Comparison of ENCODE assay signal across 12 cellular contexts in genomic region chr9:124735121-124735520, GRCh38. TPM values are rescaled to one million over a fixed set of nuclear protein-coding genes. Genes with fewer than 3 reads are reported as not detected.
DNase-seq lines count a peak whose midpoint lies in the region; ATAC-seq, FAIRE-seq and TF ChIP-seq lines count a peak whose summit lies in the region.
"Had no signal": no experiment of that assay in that cellular context is flagged by ENCODE, and none has a peak within 500 bp of the region (broad histone marks: within the 10 kb centered on the region; RNA-seq: fewer than 3 reads in every experiment).

No MANE protein-coding gene starts in this region.

- H2AK5ac ChIP-seq in H1 (ENCODE audit: low read depth, low read length) = no peak overlapping the region

- DNase-seq in GM23338 (ENCODE audit: low spot score) = peak; percentile 47
- DNase-seq in NCI-H226 = peak; percentile 44
- DNase-seq in H1 (ENCODE audit: low read depth in 1 of 2, low spot score in 2 of 2) = no peak
- DNase-seq in osteocyte (ENCODE audit: extremely low spot score, unreplicated experiment) = no peak
- no peak for DNase-seq in substantia nigra (lab: John Stamatoyannopoulos, UW)
- DNase-seq in NK-92 treated with Interleukin-12 subunit alpha and Interleukin-12 subunit beta, amount 100 ng/mL, for 24 hours (lab: John Stamatoyannopoulos, UW) = no peak
- DNase-seq in activated CD4-positive, alpha-beta T cell treated with anti-CD3 and anti-CD28 coated beads, Interleukin-2, amount 10 ng/mL, durations not matched to agents 7 days and 5 days = no peak
- DNase-seq: activated B cell treated with CpG ODN at 0.5 μM for 24 hours, GF-D8, left ventricle myocardium inferior, NCI-H2227 treated with DMSO at 0.1 percent for 48 hours, upper lobe of left lung had no signal

- H3K23me2 ChIP-seq in H1 (ENCODE audit: low read depth, low read length) = no peaks in the 10 kb centered on the region

- H4K8ac ChIP-seq in H1 (ENCODE audit: extremely low read depth, insufficient read depth, low read length) = no peak overlapping the region

- no peak for TF ChIP-seq RAD21 in H1 (IDR thresholded peaks at IDR 0.05 in 1 of 2, conservative IDR thresholded peaks at IDR 0.05 in 1 of 2; ENCODE audit: low read depth in 2 of 2, low read length in 2 of 2)

- H3K4me1 ChIP-seq in GM23338 (ENCODE audit: insufficient read depth) = peaks cover 22% of the 10 kb centered on the region
- peaks cover 6 to 19% (median 9%) of the 10 kb centered on the region in 4 experiments; a peak in 6 of 7 replicates for H3K4me1 ChIP-seq in H1 (replicated peaks in 1 of 4; ENCODE audit: control insufficient read depth in 3 of 4, insufficient read depth in 4 of 4, low read length in 3 of 4)

- H3K36me3 Mint-ChIP-seq in GM23338 (ENCODE audit: low read depth) (peaks cover 50% of the 10 kb centered on the region), osteocyte (ENCODE audit: unreplicated experiment) (peaks cover 11% of the 10 kb centered on the region)
- H3K36me3 Mint-ChIP-seq in activated CD4-positive, alpha-beta T cell treated with anti-CD3 and anti-CD28 coated beads, Interleukin-2, amount 10 ng/mL, durations not matched to agents 7 days and 5 days (ENCODE audit: low read depth) = no peaks in the 10 kb centered on the region

- H3K27me3 Mint-ChIP-seq in GM23338 (ENCODE audit: insufficient read depth, low read depth, poor library complexity) (peaks cover 4% of the 10 kb centered on the region), osteocyte (ENCODE audit: unreplicated experiment) (no peaks in the 10 kb centered on the region)
- H3K27me3 Mint-ChIP-seq in activated CD4-positive, alpha-beta T cell treated with anti-CD3 and anti-CD28 coated beads, Interleukin-2, amount 10 ng/mL, durations not matched to agents 7 days and 5 days = peaks cover 2% of the 10 kb centered on the region
- H3K27me3 Mint-ChIP-seq: activated B cell treated with CpG ODN at 0.5 μM for 24 hours had no signal

- no peaks in the 10 kb centered on the region for H3K9me3 ChIP-seq in H1 (ENCODE audit: insufficient read depth in 2 of 2, low read depth in 1 of 2, low read length in 1 of 2)
- H3K9me3 ChIP-seq: left ventricle myocardium inferior, upper lobe of left lung had no signal

- peak overlapping the region; percentile 27; the same call in 1 of the 2 replicates for H3K18ac ChIP-seq in H1 (ENCODE audit: extremely low read depth, low read length)

- H2BK5ac ChIP-seq in H1 (ENCODE audit: low read depth, low read length) = peak overlapping the region; percentile 77; the same call in 1 of the 2 replicates

- POLR2A ChIA-PET in H1 (lab: Charles Lee; ENCODE audit: partially characterized antibody) = interaction anchor here (0.6 to 1.7 kb wide), 6 partner anchors 8 to 198 kb away, joined by 3 to 7 read pairs (median 4); no protein-coding TSS in a partner anchor
- POLR2A ChIA-PET in activated CD4-positive, alpha-beta T cell treated with anti-CD3 and anti-CD28 coated beads, Interleukin-2, amount 10 ng/mL, durations not matched to agents 7 days and 5 days (lab: Charles Lee) = interaction anchor here (0.7 kb wide), 1 partner anchor 124 kb away, joined by 3 read pairs; no protein-coding TSS in a partner anchor

- ATAC-seq in GM23338 = peak; percentile 58

- no peaks in the 10 kb centered on the region for H3K9me2 ChIP-seq in GM23338 (ENCODE audit: insufficient read depth)

- no peak overlapping the region for H3K23ac ChIP-seq in H1 (ENCODE audit: insufficient read length)

- H3K56ac ChIP-seq in H1 (replicated peaks; ENCODE audit: insufficient read length, low read depth, low read length) = no peak overlapping the region

- no peaks in the 10 kb centered on the region for H4K20me1 ChIP-seq in GM23338 (replicated peaks; ENCODE audit: insufficient read depth)
- peaks cover 2 to 6% of the 10 kb centered on the region in 2 experiments for H4K20me1 ChIP-seq in H1 (replicated peaks in 1 of 2; ENCODE audit: control insufficient read depth in 1 of 2, insufficient read depth in 2 of 2, low read length in 2 of 2)

- no peak overlapping the region for H2BK15ac ChIP-seq in H1 (ENCODE audit: low read length)

- no peak for FAIRE-seq in H1 (lab: Jason Lieb, UNC)

- H3K4me3 Mint-ChIP-seq in GM23338 = no peak overlapping the region
- H3K4me3 Mint-ChIP-seq in osteocyte (ENCODE audit: unreplicated experiment) = no peak overlapping the region
- H3K4me3 Mint-ChIP-seq in activated CD4-positive, alpha-beta T cell treated with anti-CD3 and anti-CD28 coated beads, Interleukin-2, amount 10 ng/mL, durations not matched to agents 7 days and 5 days = no peak overlapping the region
- H3K4me3 Mint-ChIP-seq: activated B cell treated with CpG ODN at 0.5 μM for 24 hours had no signal

- H3K4ac ChIP-seq in H1 (replicated peaks; ENCODE audit: insufficient read length, low read depth, low read length) = no peak overlapping the region

- TF ChIP-seq CTCF in GM23338 (conservative IDR thresholded peaks at IDR 0.05; ENCODE audit: low read depth in 2 of 2) = no peak
- no peak for TF ChIP-seq CTCF in H1 (IDR thresholded peaks at IDR 0.05; ENCODE audit: control extremely low read depth in 1 of 3, insufficient read depth in 1 of 3, low read depth in 1 of 3, low read length in 3 of 3)
- TF ChIP-seq CTCF in osteocyte (IDR thresholded peaks at IDR 0.05) = no peak

- H3K14ac ChIP-seq in H1 (ENCODE audit: insufficient read length) = no peak overlapping the region

- no peaks in the 10 kb centered on the region for H3K27me3 ChIP-seq in GM23338 (ENCODE audit: insufficient read depth)
- no peaks in the 10 kb centered on the region for H3K27me3 ChIP-seq in H1 (replicated peaks in 1 of 4; ENCODE audit: control insufficient read depth in 3 of 4, extremely low read depth in 1 of 4, insufficient read depth in 3 of 4, low read length in 3 of 4)
- H3K27me3 ChIP-seq: upper lobe of left lung had no signal

- no peak overlapping the region for H2BK20ac ChIP-seq in H1 (ENCODE audit: low read length)

- no peak overlapping the region for H2BK120ac ChIP-seq in H1 (replicated peaks; ENCODE audit: low read depth, low read length)

- no peak overlapping the region for H4K91ac ChIP-seq in H1 (replicated peaks; ENCODE audit: insufficient read length, low read length)

- peaks cover 2% of the 10 kb centered on the region; the same call in 1 of the 2 replicates for H3K79me1 ChIP-seq in H1 (ENCODE audit: low read depth, low read length)

- H2AFZ ChIP-seq in GM23338 (no peak overlapping the region), H1 (ENCODE audit: low read length) (no peak overlapping the region)

- no peak overlapping the region for H3K4me3 ChIP-seq in GM23338
- no peak overlapping the region for H3K4me3 ChIP-seq in H1 (ENCODE audit: extremely low read depth in 1 of 4, insufficient read depth in 2 of 4, low read depth in 3 of 4, low read length in 4 of 4)
- H3K4me3 ChIP-seq: left ventricle myocardium inferior, upper lobe of left lung had no signal

- H2BK12ac ChIP-seq in H1 (ENCODE audit: low read depth, low read length) = peak overlapping the region; percentile 40

- H3K4me2 ChIP-seq in GM23338 (0 out of 2 replicates have a peak overlapping the region, but pooled peaks have one; percentile 1), H1 (ENCODE audit: insufficient read depth in 1 of 2, low read depth in 2 of 2, low read length in 2 of 2) (peak overlapping the region; percentile 8 to 27; a peak in 3 of 4 replicates)

- no peaks in the 10 kb centered on the region; the same call in 1 of the 2 replicates for H3K36me3 ChIP-seq in GM23338 (ENCODE audit: insufficient read depth)
- H3K36me3 ChIP-seq in H1 (ENCODE audit: control insufficient read depth in 2 of 4, insufficient read depth in 4 of 4, low read length in 3 of 4) = peaks cover 2 to 9% (median 6%) of the 10 kb centered on the region in 4 experiments; a peak in 6 of 8 replicates
- H3K36me3 ChIP-seq: left ventricle myocardium inferior, upper lobe of left lung had no signal

- H3K9me3 Mint-ChIP-seq in GM23338 = no peaks in the 10 kb centered on the region
- H3K9me3 Mint-ChIP-seq in osteocyte (ENCODE audit: unreplicated experiment) = no peaks in the 10 kb centered on the region
- H3K9me3 Mint-ChIP-seq in activated CD4-positive, alpha-beta T cell treated with anti-CD3 and anti-CD28 coated beads, Interleukin-2, amount 10 ng/mL, durations not matched to agents 7 days and 5 days = no peaks in the 10 kb centered on the region
- H3K9me3 Mint-ChIP-seq: activated B cell treated with CpG ODN at 0.5 μM for 24 hours had no signal

- no peak for TF ChIP-seq EP300 in H1 (IDR thresholded peaks at IDR 0.05; ENCODE audit: borderline replicate concordance in 1 of 2, low read depth in 2 of 2, low read length in 2 of 2)

- H3K27ac ChIP-seq in GM23338 (ENCODE audit: low read depth) (peak overlapping the region; percentile 68), H1 (ENCODE audit: low read depth, low read length) (0 out of 2 replicates have a peak overlapping the region, but pooled peaks have one; percentile 12), substantia nigra (ENCODE audit: low read depth, low read length, poor library complexity, severe bottlenecking) (no peak overlapping the region)
- H3K27ac ChIP-seq: left ventricle myocardium inferior had no signal

- no peaks in the 10 kb centered on the region for H3F3A ChIP-seq in GM23338 (replicated peaks; ENCODE audit: low read depth)

- CTCF ChIA-PET in H1 (lab: Charles Lee; ENCODE audit: partially characterized antibody) = interaction anchor here (0.9 to 4.3 kb wide), 7 partner anchors 9 to 180 kb away, joined by 3 to 20 read pairs (median 5); partner anchors contain the start of gene WDR38
- CTCF ChIA-PET in activated CD4-positive, alpha-beta T cell treated with anti-CD3 and anti-CD28 coated beads, Interleukin-2, amount 10 ng/mL, durations not matched to agents 7 days and 5 days (lab: Charles Lee) = no interaction called here

- H3K4me1 Mint-ChIP-seq in GM23338 (peaks cover 29% of the 10 kb centered on the region), osteocyte (ENCODE audit: unreplicated experiment) (peaks cover 16% of the 10 kb centered on the region)
- peaks cover 3% of the 10 kb centered on the region for H3K4me1 Mint-ChIP-seq in activated CD4-positive, alpha-beta T cell treated with anti-CD3 and anti-CD28 coated beads, Interleukin-2, amount 10 ng/mL, durations not matched to agents 7 days and 5 days

- H3K9ac ChIP-seq in H1 (replicated peaks in 1 of 4; ENCODE audit: extremely low read depth in 1 of 4, low read depth in 3 of 4, low read length in 3 of 4) = no peak overlapping the region

- H4K5ac ChIP-seq in H1 (ENCODE audit: insufficient read length, low read depth, low read length) = no peak overlapping the region

- H3K79me2 ChIP-seq in GM23338 (replicated peaks; ENCODE audit: insufficient read depth) = peaks cover 38% of the 10 kb centered on the region
- H3K79me2 ChIP-seq in H1 (ENCODE audit: control insufficient read depth in 1 of 2, insufficient read depth in 2 of 2, low read length in 2 of 2) = peaks cover 0 to 69% of the 10 kb centered on the region in 2 experiments; a peak in 3 of 4 replicates

- TF ChIP-seq POLR2A in H1 (IDR thresholded peaks at IDR 0.05; ENCODE audit: control extremely low read depth in 1 of 2, low read depth in 2 of 2, low read length in 2 of 2) = no peak

- H3K27ac Mint-ChIP-seq in GM23338 (peak overlapping the region; percentile 89), osteocyte (ENCODE audit: unreplicated experiment) (peak overlapping the region; percentile 54)
- H3K27ac Mint-ChIP-seq in activated CD4-positive, alpha-beta T cell treated with anti-CD3 and anti-CD28 coated beads, Interleukin-2, amount 10 ng/mL, durations not matched to agents 7 days and 5 days = no peak overlapping the region
- H3K27ac Mint-ChIP-seq: activated B cell treated with CpG ODN at 0.5 μM for 24 hours had no signal

RNA-seq across cellular contexts. Expression of gene NR6A1, which starts 36.0 kb away (rescaled TPM):
- total RNA-seq in GM23338 (2014; rRNA removed; shearing (Covaris generic)) = 125 and 139 TPM in 2 replicates
- polyA plus RNA-seq in GM23338 (2016; fragmentation: Nextera tagmentation; extraction: Ambion mirVana) (40.9 and 44.2 TPM in 2 replicates), H1 (2011; rRNA removed) (77.0 and 93.2 TPM in 2 replicates)
- 232 and 237 TPM in 2 replicates for total RNA-seq in H1 (2021; fragmentation: NEBNext Ultra II Directional; extraction: Animal tissue kit (Norgen Biotek cat#: 25700))
- 72.8 TPM for polyA plus RNA-seq in H1 (2011; cell fraction: cytosol; rRNA removed)
- 59.1 TPM for polyA plus RNA-seq in H1 (2011; cell fraction: nucleus; rRNA removed)
- 99.2 to 116 TPM (median 108 TPM) in 4 replicates for polyA plus RNA-seq in H1 (2012, experiment 1 of 2)
- 69.6 TPM for polyA plus RNA-seq in H1 (2012, experiment 2 of 2)
- 88.5 TPM for polyA plus RNA-seq in H1 (2013, experiment 1 of 2)
- 92.9 TPM for polyA plus RNA-seq in H1 (2013, experiment 2 of 2)
- 505 and 571 TPM in 2 replicates for polyA minus RNA-seq in H1 (2011; rRNA and poly(A)+ RNA removed)
- polyA minus RNA-seq in H1 (2011; cell fraction: cytosol; rRNA and poly(A)+ RNA removed) = 196 TPM
- polyA minus RNA-seq in H1 (2011; cell fraction: nucleus; rRNA and poly(A)+ RNA removed) = 104 TPM
- 0.56 and 0.78 TPM in 2 replicates for total RNA-seq in osteocyte
- under 1 TPM; 0.10 to 0.19 TPM for total RNA-seq in activated CD4-positive, alpha-beta T cell treated with anti-CD3 and anti-CD28 coated beads, Interleukin-2, amount 10 ng/mL, durations not matched to agents 7 days and 5 days

RNA-seq across cellular contexts. Expression of gene OLFML2A, which starts 41.8 kb away (rescaled TPM):
- total RNA-seq in GM23338 (2014; rRNA removed; shearing (Covaris generic)) = 6.4 and 6.7 TPM in 2 replicates
- 1.1 TPM in 2 replicates for polyA plus RNA-seq in GM23338 (2016; fragmentation: Nextera tagmentation; extraction: Ambion mirVana)
- 11.4 and 11.5 TPM in 2 replicates for total RNA-seq in H1 (2021; fragmentation: NEBNext Ultra II Directional; extraction: Animal tissue kit (Norgen Biotek cat#: 25700))
- polyA plus RNA-seq in H1 (2011; rRNA removed) = 7.8 and 8.7 TPM in 2 replicates
- 4.7 TPM for polyA plus RNA-seq in H1 (2011; cell fraction: cytosol; rRNA removed)
- 5.7 TPM for polyA plus RNA-seq in H1 (2011; cell fraction: nucleus; rRNA removed)
- polyA plus RNA-seq in H1 (2012, experiment 1 of 2) = 5.8 to 9.0 TPM (median 7.0 TPM) in 4 replicates
- polyA plus RNA-seq in H1 (2012, experiment 2 of 2) = 6.6 TPM
- polyA plus RNA-seq in H1 (2013, experiment 1 of 2) = 15.9 TPM
- polyA plus RNA-seq in H1 (2013, experiment 2 of 2) = 14.8 TPM
- polyA minus RNA-seq in H1 (2011; rRNA and poly(A)+ RNA removed) = 5.5 and 6.7 TPM in 2 replicates
- polyA minus RNA-seq in H1 (2011; cell fraction: cytosol; rRNA and poly(A)+ RNA removed) = 14.4 TPM
- polyA minus RNA-seq in H1 (2011; cell fraction: nucleus; rRNA and poly(A)+ RNA removed) = 5.1 TPM
- total RNA-seq in osteocyte = 146 and 169 TPM in 2 replicates
- total RNA-seq in activated CD4-positive, alpha-beta T cell treated with anti-CD3 and anti-CD28 coated beads, Interleukin-2, amount 10 ng/mL, durations not matched to agents 7 days and 5 days = not detected

Comparison
In these comparisons a context has a peak if more than half of its experiments do, and no peak if none do; other contexts are left out.
1. DNase-seq: peak in GM23338 (single experiment) and NCI-H226 (single experiment); none in H1 (0 of 2), osteocyte (single experiment), substantia nigra (0 of 49), NK-92 treated with Interleukin-12 subunit alpha and Interleukin-12 subunit beta, amount 100 ng/mL, for 24 hours (single experiment) and activated CD4-positive, alpha-beta T cell treated with anti-CD3 and anti-CD28 coated beads, Interleukin-2, amount 10 ng/mL, durations not matched to agents 7 days and 5 days (single experiment).
2. RNA of gene NR6A1, which starts 36.0 kb away (total RNA-seq): 232 to 237 TPM in H1 and 125 to 139 TPM in GM23338; 0.56 to 0.78 TPM in osteocyte and 0.10 to 0.19 TPM in activated CD4-positive, alpha-beta T cell treated with anti-CD3 and anti-CD28 coated beads, Interleukin-2, amount 10 ng/mL, durations not matched to agents 7 days and 5 days; every median in the first group is over 10 times any median in the second.
3. RNA of gene OLFML2A, which starts 41.8 kb away (total RNA-seq): 146 to 169 TPM in osteocyte; 11.4 to 11.5 TPM in H1, 6.4 to 6.7 TPM in GM23338 and not detected in activated CD4-positive, alpha-beta T cell treated with anti-CD3 and anti-CD28 coated beads, Interleukin-2, amount 10 ng/mL, durations not matched to agents 7 days and 5 days; every median in the first group is over 10 times any median in the second.